ENCODE assay signal across 9 cellular contexts in genomic region chr5:176743136-176743827, GRCh38.
DNase-seq lines count a peak whose midpoint lies in the region; ATAC-seq, FAIRE-seq and TF ChIP-seq lines count a peak whose summit lies in the region.
"Had no signal": no experiment of that assay in that cellular context is flagged by ENCODE, and none has a peak within 500 bp of the region (broad histone marks: within the 10 kb centered on the region; RNA-seq: fewer than 3 reads in every experiment).

No MANE protein-coding gene starts in this region.

- no peak for TF ChIP-seq RAD21 in GM12878 (IDR thresholded peaks at IDR 0.05; ENCODE audit: insufficient read depth, low read depth, low read length)

- H3K9me3 ChIP-seq in GM12878 (replicated peaks; ENCODE audit: control insufficient read depth, insufficient read depth, low read length): no peaks in the 10 kb centered on the region
- no peaks in the 10 kb centered on the region for H3K9me3 ChIP-seq in vagina

- DNase-seq in cardiac septum (ENCODE audit: low spot score) (peak; percentile 46), left ventricle myocardium superior (no peak), GM12878 (ENCODE audit: low read depth, low spot score) (no peak), left lobe of liver (ENCODE audit: low spot score) (peak; percentile 28), vagina (ENCODE audit: extremely low spot score in 2 of 2) (peak; percentile 49), NCI-H1436 (lab: John Stamatoyannopoulos, UW) (no peak), DMS 273 treated with DMSO at 0.1 percent for 48 hours (lab: John Stamatoyannopoulos, UW) (no peak), kidney glomerular epithelial cell (lab: John Stamatoyannopoulos, UW) (no peak)

- H3K27ac ChIP-seq in GM12878 (ENCODE audit: control insufficient read depth, insufficient read depth) (no peak overlapping the region), vagina (no peak overlapping the region)

- no peaks in the 10 kb centered on the region; the same call in 1 of the 2 replicates for H3K4me1 ChIP-seq in GM12878 (ENCODE audit: control insufficient read depth, insufficient read depth, low read length)
- H3K4me1 ChIP-seq in vagina: peaks cover 12% of the 10 kb centered on the region

- no peak overlapping the region for H2AFZ ChIP-seq in GM12878 (ENCODE audit: control insufficient read depth, low read depth, low read length)

- no peaks in the 10 kb centered on the region for H4K20me1 ChIP-seq in GM12878 (ENCODE audit: control insufficient read depth, insufficient read depth)

- no peaks in the 10 kb centered on the region for H3K79me2 ChIP-seq in GM12878 (ENCODE audit: control insufficient read depth, insufficient read depth, low read length)

- TF ChIP-seq CTCF in GM12878 (IDR thresholded peaks at IDR 0.05 in 2 of 3, conservative IDR thresholded peaks at IDR 0.05 in 1 of 3; ENCODE audit: control insufficient read depth in 2 of 3, extremely low read depth in 1 of 3, insufficient read depth in 1 of 3, low read depth in 3 of 3, low read length in 3 of 3) (no peak), vagina (IDR thresholded peaks at IDR 0.05) (no peak)

- H3K4me2 ChIP-seq in GM12878 (ENCODE audit: control insufficient read depth, insufficient read depth): no peak overlapping the region

- H3K27me3 ChIP-seq in GM12878 (replicated peaks in 1 of 2; ENCODE audit: control insufficient read depth in 2 of 2, insufficient read depth in 2 of 2, low read length in 1 of 2): peaks cover 12 to 16% of the 10 kb centered on the region in 2 experiments
- H3K27me3 ChIP-seq in vagina: peaks cover 14% of the 10 kb centered on the region

- RAD21 ChIA-PET in GM12878 (lab: Charles Lee; ENCODE audit: unreplicated experiment): interaction anchor here (1.7 kb wide), 1 partner anchor 83 kb away, joined by 13 read pairs; no protein-coding TSS in a partner anchor

- CTCF ChIA-PET in GM12878 (lab: Yijun Ruan, JAX): no interaction called here

- TF ChIP-seq EP300 in GM12878 (IDR thresholded peaks at IDR 0.05; ENCODE audit: borderline replicate concordance in 1 of 2, control insufficient read depth in 1 of 2, low read depth in 2 of 2, low read length in 2 of 2): no peak

- SMC1A ChIA-PET in GM12878 (lab: Charles Lee; ENCODE audit: uncharacterized antibody, unreplicated experiment): no interaction called here

- BruUV-seq in GM12878 (replicated peaks; lab: Mats Ljungman, UMichigan): no TSS peak

- WGBS in GM12878 (ENCODE audit: insufficient coverage, insufficient replicate concordance, low lambda C conversion rate, missing lambda C conversion rate): 21% methylated on average over 27 of the region's 52 CpGs

- H3K4me3 ChIP-seq in GM12878 (no peak overlapping the region), vagina (peak overlapping the region in 1 of 2 donors; percentile 28)

- ATAC-seq in left ventricle myocardium superior: no peak
- no peak for ATAC-seq in GM12878
- no peak for ATAC-seq in left lobe of liver

- in situ Hi-C loops in GM12878 (cut with MboI): no loop called here

- H3K9ac ChIP-seq in GM12878 (ENCODE audit: control insufficient read depth, insufficient read depth, low read length): no peak overlapping the region

- H3K36me3 ChIP-seq in GM12878 (ENCODE audit: control insufficient read depth in 2 of 2, insufficient read depth in 2 of 2, low read length in 1 of 2) (no peaks in the 10 kb centered on the region), vagina (no peaks in the 10 kb centered on the region)

- FAIRE-seq in GM12878 (lab: Jason Lieb, UNC): no peak
- FAIRE-seq: GM12891 had no signal

- POLR2A ChIA-PET in GM12878 (lab: Charles Lee): no interaction called here

- TF ChIP-seq POLR2A in GM12878 (IDR thresholded peaks at IDR 0.05; ENCODE audit: low read depth, low read length) (no peak), vagina (IDR thresholded peaks at IDR 0.05) (no peak)

- intact Hi-C loops in cardiac septum (cut with DNase I) (no loop called here), left ventricle myocardium superior (cut with micrococcal nuclease) (no loop called here), GM12878 (cut with micrococcal nuclease; ENCODE audit: unreplicated experiment) (no loop called here), vagina (cut with DNase I) (no loop called here)

TF ChIP-seq in GM12878, 131 proteins besides CTCF, POLR2A, EP300 and RAD21:
- peak; percentile 53 for TF ChIP-seq SUZ12 (IDR thresholded peaks at IDR 0.05; ENCODE audit: unreplicated experiment)
- no peak for TF ChIP-seq SMAD1 (IDR thresholded peaks at IDR 0.05; ENCODE audit: low read depth, partially characterized antibody)

Comparison
In these comparisons a context has a peak if more than half of its experiments do, and no peak if none do; other contexts are left out.
1. DNase-seq: peak in cardiac septum (single experiment), left lobe of liver (single experiment) and vagina (2 of 2); none in left ventricle myocardium superior (single experiment), GM12878 (single experiment), NCI-H1436 (single experiment), DMS 273 treated with DMSO at 0.1 percent for 48 hours (single experiment) and kidney glomerular epithelial cell (single experiment).